ENCODE assay signal across 18 cellular contexts in the genomic region with DNA sequence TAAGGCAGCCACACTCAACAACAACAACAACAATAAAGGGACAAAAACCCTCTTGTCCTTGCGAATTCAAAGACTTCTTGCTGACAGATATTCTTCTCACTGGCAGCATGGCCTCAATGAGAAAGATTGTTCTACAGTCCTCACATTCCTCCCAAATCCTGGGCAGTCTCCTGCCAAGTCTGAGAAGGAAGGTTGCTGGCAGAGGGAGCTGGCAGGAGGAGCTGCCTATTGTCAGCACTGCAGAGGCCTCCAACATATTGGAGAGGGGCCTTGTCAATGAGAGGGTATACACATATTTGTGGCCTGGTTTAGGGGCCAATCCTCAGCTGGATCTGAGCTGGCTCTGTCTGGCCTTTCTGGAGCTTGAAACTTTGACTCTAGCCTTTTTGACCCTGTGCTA.
DNase-seq lines count a peak whose midpoint lies in the region; ATAC-seq lines count a peak whose summit lies in the region.
"Had no signal": no experiment of that assay in that cellular context is flagged by ENCODE, and none has a peak within 500 bp of the region (broad histone marks: within the 10 kb centered on the region; RNA-seq: fewer than 3 reads in every experiment).

No MANE protein-coding gene starts in this region.

- H3K56ac ChIP-seq in mesendoderm (ENCODE audit: low read length) = no peak overlapping the region

- H2BK120ac ChIP-seq in neuronal stem cell (ENCODE audit: low read depth, low read length) (no peak overlapping the region), mesendoderm (ENCODE audit: low read depth, low read length) (no peak overlapping the region)

- peaks cover 3% of the 10 kb centered on the region for H3K4me1 Mint-ChIP-seq in activated T-helper 17 cell treated with anti-CD3 and anti-CD28 coated beads, Interleukin-2, amount 50 U/mL, for 72 hours
- H3K4me1 Mint-ChIP-seq: memory B cell had no signal

- H2BK12ac ChIP-seq in neuronal stem cell (ENCODE audit: low read length) = no peak overlapping the region

- no peak overlapping the region for H2BK5ac ChIP-seq in neuronal stem cell (ENCODE audit: low read length)
- no peak overlapping the region for H2BK5ac ChIP-seq in mesendoderm (ENCODE audit: low read length)

- peaks cover 9% of the 10 kb centered on the region for H3K27me3 Mint-ChIP-seq in activated T-helper 17 cell treated with anti-CD3 and anti-CD28 coated beads, Interleukin-2, amount 50 U/mL, for 72 hours

- no peaks in the 10 kb centered on the region for H3K79me2 ChIP-seq in mesendoderm (ENCODE audit: control insufficient read depth, insufficient read depth, low read length)

- peaks cover 0 to 2% of the 10 kb centered on the region in 2 donors for H3K9me3 ChIP-seq in neuronal stem cell (replicated peaks in 1 of 2; ENCODE audit: control insufficient read depth in 2 of 2, insufficient read depth in 1 of 2, low read depth in 1 of 2, low read length in 2 of 2)
- H3K9me3 ChIP-seq: uterus had no signal

- no peak overlapping the region for H3K4me3 Mint-ChIP-seq in activated T-helper 17 cell treated with anti-CD3 and anti-CD28 coated beads, Interleukin-2, amount 50 U/mL, for 72 hours
- H3K4me3 Mint-ChIP-seq: activated CD8-positive, alpha-beta T cell treated with anti-CD3 and anti-CD28 coated beads, Interleukin-2, amount 10 ng/mL, durations not matched to agents 7 days and 5 days; activated T-helper 1 cell treated with anti-CD3 and anti-CD28 coated beads, Interleukin-12 subunit alpha, Interleukin-12 subunit beta, Interleukin-2, Interleukin-4 antibody, amounts not matched to agents 30 ng/mL and 10 ng/mL and 1 ng/mL, durations not matched to agents 14 hours and 24 hours and 36 hours; memory B cell had no signal

- no peak overlapping the region for H4K8ac ChIP-seq in neuronal stem cell (ENCODE audit: low read depth, low read length)
- no peak overlapping the region for H4K8ac ChIP-seq in mesendoderm (ENCODE audit: low read depth, low read length)

- H3K4me1 ChIP-seq in neuronal stem cell (ENCODE audit: control insufficient read depth in 2 of 2, insufficient read depth in 1 of 2, low read depth in 1 of 2, low read length in 2 of 2) = peaks cover 0 to 5% of the 10 kb centered on the region in 2 donors
- H3K4me1 ChIP-seq in mesendoderm (ENCODE audit: control insufficient read depth, low read depth, low read length) = no peaks in the 10 kb centered on the region
- H3K4me1 ChIP-seq: uterus had no signal

- no peaks in the 10 kb centered on the region for H3K36me3 Mint-ChIP-seq in activated T-helper 17 cell treated with anti-CD3 and anti-CD28 coated beads, Interleukin-2, amount 50 U/mL, for 72 hours (ENCODE audit: low read depth)
- H3K36me3 Mint-ChIP-seq: memory B cell had no signal

- no peak overlapping the region for H2AFZ ChIP-seq in neuronal stem cell (ENCODE audit: low read length)

- H3K27ac ChIP-seq in neuronal stem cell (replicated peaks; ENCODE audit: low read length) (peak overlapping the region; percentile 3), mesendoderm (ENCODE audit: low read depth, low read length) (no peak overlapping the region)
- H3K27ac ChIP-seq: uterus had no signal

- no peak overlapping the region for H3K27ac Mint-ChIP-seq in activated T-helper 17 cell treated with anti-CD3 and anti-CD28 coated beads, Interleukin-2, amount 50 U/mL, for 72 hours
- H3K27ac Mint-ChIP-seq: activated CD8-positive, alpha-beta T cell treated with anti-CD3 and anti-CD28 coated beads, Interleukin-2, amount 10 ng/mL, durations not matched to agents 7 days and 5 days; activated T-helper 1 cell treated with anti-CD3 and anti-CD28 coated beads, Interleukin-12 subunit alpha, Interleukin-12 subunit beta, Interleukin-2, Interleukin-4 antibody, amounts not matched to agents 30 ng/mL and 10 ng/mL and 1 ng/mL, durations not matched to agents 14 hours and 24 hours and 36 hours; memory B cell had no signal

- H3K18ac ChIP-seq in neuronal stem cell (ENCODE audit: low read length) (no peak overlapping the region), mesendoderm (ENCODE audit: low read length) (no peak overlapping the region)

- no peak overlapping the region for H3K14ac ChIP-seq in neuronal stem cell (ENCODE audit: low read length)

- H3K4me2 ChIP-seq in neuronal stem cell (ENCODE audit: insufficient read depth, low read length, poor library complexity, severe bottlenecking) = no peak overlapping the region
- no peak overlapping the region for H3K4me2 ChIP-seq in mesendoderm (ENCODE audit: low read length)

- no peak overlapping the region for H3K4me3 ChIP-seq in neuronal stem cell (ENCODE audit: low read length in 2 of 2)
- H3K4me3 ChIP-seq in mesendoderm (ENCODE audit: low read length) = no peak overlapping the region
- H3K4me3 ChIP-seq: dorsolateral prefrontal cortex, uterus had no signal

- H3K27me3 ChIP-seq in neuronal stem cell (ENCODE audit: control insufficient read depth in 3 of 3, insufficient read depth in 3 of 3, low read depth in 1 of 3, low read length in 3 of 3) (peaks cover 0 to 8% (median 0%) of the 10 kb centered on the region in 3 experiments), mesendoderm (ENCODE audit: insufficient read depth, low read length, poor library complexity) (no peaks in the 10 kb centered on the region)
- H3K27me3 ChIP-seq: dorsolateral prefrontal cortex, uterus had no signal

- H3K9ac ChIP-seq in neuronal stem cell (ENCODE audit: low read depth, low read length, poor library complexity) (no peak overlapping the region), mesendoderm (ENCODE audit: low read length) (no peak overlapping the region)

- WGBS in neuronal stem cell (ENCODE audit: extremely low coverage in 2 of 2, insufficient read length in 2 of 2, insufficient replicate concordance in 1 of 2), 2 donors = no CpG with 5 or more reads among the region's 1 CpG
- WGBS in mesendoderm (ENCODE audit: extremely low coverage, insufficient coverage, low lambda C conversion rate) = no CpG with 5 or more reads among the region's 1 CpG

- H3K23ac ChIP-seq in neuronal stem cell (ENCODE audit: low read depth, low read length, poor library complexity) (no peak overlapping the region), mesendoderm (ENCODE audit: low read length) (no peak overlapping the region)

- DNase-seq in COLO829 (ENCODE audit: low spot score) (peak; percentile 71), amygdala (lab: John Stamatoyannopoulos, UW) (peak in 31 of 56 donors; percentile 1 to 68 (median 30)), foreskin melanocyte (peak; percentile 53), neuronal stem cell (ENCODE audit: low spot score) (no peak), NCI-H1105 treated with DMSO at 0.1 percent for 48 hours (lab: John Stamatoyannopoulos, UW) (no peak), mesendoderm (no peak)
- DNase-seq in activated CD4-positive, alpha-beta T cell treated with anti-CD3 and anti-CD28 coated beads, Interleukin-2, amount 50 U/mL, for 48 hours = no peak
- DNase-seq: activated CD8-positive, alpha-beta T cell treated with anti-CD3 and anti-CD28 coated beads, Interleukin-2, amount 10 ng/mL, durations not matched to agents 7 days and 5 days; NCI-H1930; NCI-H82; stimulated activated naive CD8-positive, alpha-beta T cell treated with anti-CD3 and anti-CD28 coated beads, Interleukin-15, Interleukin-2, amounts not matched to agents 100 U/mL and 50 U/mL, for 24 hours; T-helper 1 cell; uterus had no signal

- ATAC-seq in activated T-helper 17 cell treated with anti-CD3 and anti-CD28 coated beads, Interleukin-2, amount 50 U/mL, for 72 hours (replicated peaks) = no peak
- ATAC-seq: activated CD8-positive, alpha-beta T cell treated with anti-CD3 and anti-CD28 coated beads, Interleukin-2, amount 10 ng/mL, durations not matched to agents 7 days and 5 days; HCT116; stimulated activated naive CD8-positive, alpha-beta T cell treated with anti-CD3 and anti-CD28 coated beads, Interleukin-15, Interleukin-2, amounts not matched to agents 100 U/mL and 50 U/mL, for 24 hours had no signal

- H2BK15ac ChIP-seq in neuronal stem cell (ENCODE audit: low read length) (no peak overlapping the region), mesendoderm (replicated peaks; ENCODE audit: low read depth) (no peak overlapping the region)

- H4K91ac ChIP-seq in neuronal stem cell (ENCODE audit: low read depth, low read length, poor library complexity) = no peak overlapping the region

- no peaks in the 10 kb centered on the region for H3K79me1 ChIP-seq in neuronal stem cell (ENCODE audit: low read depth, low read length)
- H3K79me1 ChIP-seq in mesendoderm (ENCODE audit: low read length) = no peaks in the 10 kb centered on the region

- no peaks in the 10 kb centered on the region for H3K9me3 Mint-ChIP-seq in activated T-helper 17 cell treated with anti-CD3 and anti-CD28 coated beads, Interleukin-2, amount 50 U/mL, for 72 hours
- H3K9me3 Mint-ChIP-seq: activated T-helper 1 cell treated with anti-CD3 and anti-CD28 coated beads, Interleukin-12 subunit alpha, Interleukin-12 subunit beta, Interleukin-2, Interleukin-4 antibody, amounts not matched to agents 30 ng/mL and 10 ng/mL and 1 ng/mL, durations not matched to agents 14 hours and 24 hours and 36 hours; memory B cell had no signal

- no peak overlapping the region for H4K5ac ChIP-seq in mesendoderm (ENCODE audit: low read length)

- H3K36me3 ChIP-seq in neuronal stem cell (replicated peaks in 1 of 2; ENCODE audit: control insufficient read depth in 2 of 2, insufficient read depth in 2 of 2, low read length in 2 of 2) (no peaks in the 10 kb centered on the region), mesendoderm (ENCODE audit: control insufficient read depth, insufficient read depth, low read length) (no peaks in the 10 kb centered on the region)
- H3K36me3 ChIP-seq: uterus had no signal

- H2AK5ac ChIP-seq in neuronal stem cell (ENCODE audit: low read depth, low read length) (no peak overlapping the region), mesendoderm (ENCODE audit: low read length) (no peak overlapping the region)

- H3K4ac ChIP-seq in neuronal stem cell (ENCODE audit: low read length) = no peak overlapping the region
- H3K4ac ChIP-seq in mesendoderm (ENCODE audit: low read depth, low read length) = no peak overlapping the region

Comparison
In these comparisons a context has a peak if more than half of its experiments do, and no peak if none do; other contexts are left out.
1. DNase-seq: peak in COLO829 (single experiment), amygdala (31 of 56) and foreskin melanocyte (single experiment); none in neuronal stem cell (single experiment), NCI-H1105 treated with DMSO at 0.1 percent for 48 hours (single experiment), mesendoderm (single experiment) and activated CD4-positive, alpha-beta T cell treated with anti-CD3 and anti-CD28 coated beads, Interleukin-2, amount 50 U/mL, for 48 hours (0 of 2).